Comparison of ENCODE assay signal across 22 cellular contexts in genomic region chr20:33145521-33145920, GRCh38. TPM values are rescaled to one million over a fixed set of nuclear protein-coding genes. Genes with fewer than 3 reads are reported as not detected.
"Had no signal": no experiment of that assay in that cellular context is flagged by ENCODE, and none has a peak within 500 bp of the region (broad histone marks: within the 10 kb centered on the region; RNA-seq: fewer than 3 reads in every experiment).

No MANE protein-coding gene starts in this region.

- H3K27ac ChIP-seq: HL-60 had no signal

- DNase-seq: KBM-7, NCI-H1092, NCI-H1105 treated with DMSO at 0.1 percent for 48 hours, NCI-H1417 treated with DMSO at 0.1 percent for 48 hours, NCI-H146, NCI-H1694 treated with DMSO at 0.1 percent for 48 hours, NCI-H1930, NCI-H2081, NCI-H2107, NCI-H2227 treated with DMSO at 0.1 percent for 48 hours, NCI-H510A, NCI-H524 treated with DMSO at 0.1 percent for 48 hours, NCI-H69, NCI-H774, RPMI8226, SHP77, SK-N-SH, SW 1271 had no signal

- H3K9me3 ChIP-seq: SK-N-SH had no signal

RNA-seq across cellular contexts. Expression of gene BPIFA2, which starts 22.4 kb away (rescaled TPM):
- total RNA-seq: LHCN-M2, MCF 10A, SK-MEL-5 had no signal
